8 cellular contexts compared by ENCODE assay signal in the genomic region with DNA sequence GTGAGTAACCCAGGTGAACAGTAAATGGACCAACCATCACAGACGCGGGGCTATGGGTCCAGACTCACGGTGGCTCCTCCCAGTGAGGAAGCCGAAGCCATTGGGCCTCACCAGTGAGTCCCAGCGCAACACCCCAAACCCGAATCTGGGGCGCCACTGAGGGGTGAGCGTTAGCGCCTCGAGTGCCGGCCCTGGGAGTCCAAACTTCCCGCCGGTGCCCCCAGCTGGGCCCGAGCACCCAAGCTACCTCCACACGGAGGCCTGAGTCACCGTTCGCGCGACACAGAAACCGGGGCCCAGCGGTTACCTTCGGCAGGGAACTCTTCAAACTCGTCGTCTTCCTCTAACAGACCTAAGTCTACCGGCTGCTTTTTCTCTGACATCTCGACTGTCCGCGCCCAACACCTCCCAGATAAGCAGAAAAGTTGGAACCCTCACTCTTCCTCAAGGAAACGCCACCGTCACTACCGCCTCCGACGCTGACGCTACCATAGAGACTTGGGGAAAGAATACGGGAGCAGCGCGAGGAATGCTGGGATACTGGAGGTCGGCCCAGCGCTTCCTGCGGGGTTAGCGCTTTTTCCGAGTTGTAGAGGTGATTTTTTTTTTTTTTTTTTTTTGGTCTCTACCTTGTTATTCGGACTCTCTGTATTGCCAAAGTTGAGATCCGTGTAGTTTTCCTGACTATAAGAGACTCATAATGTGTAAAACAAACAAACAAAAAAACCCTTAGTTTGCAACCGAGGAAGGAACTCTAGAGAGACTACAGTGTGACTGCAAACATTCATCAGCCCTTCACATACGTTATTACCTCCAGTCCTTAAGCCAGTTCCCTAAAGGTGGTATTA. TPM values are rescaled to one million over a fixed set of nuclear protein-coding genes. Genes with fewer than 3 reads are reported as not detected.
DNase-seq lines count a peak whose midpoint lies in the region; ATAC-seq and TF ChIP-seq lines count a peak whose summit lies in the region.

A gene (minus strand): TSS at position 466 of the 848 bp plus-strand sequence. CDS start 83 bp downstream, at position 383.

- H3K4me1 ChIP-seq in colonic mucosa: peaks cover 9% of the 10 kb centered on the region

- CTCF ChIA-PET in activated CD4-positive, alpha-beta T cell treated with anti-CD3 and anti-CD28 coated beads for 36 hours (lab: Charles Lee): interaction anchor here (0.7 kb wide), 1 partner anchor 579 kb away, joined by 4 read pairs; no protein-coding TSS in a partner anchor

- ATAC-seq in GM19023 (IDR thresholded peaks at IDR 0.05; ENCODE audit: unreplicated experiment) (peak; percentile 88), HG03280 (IDR thresholded peaks at IDR 0.05; ENCODE audit: unreplicated experiment) (peak; percentile 87)
- ATAC-seq in activated CD4-positive, alpha-beta T cell treated with anti-CD3 and anti-CD28 coated beads for 36 hours: peak; percentile 92

- peaks cover 15% of the 10 kb centered on the region for H3K9me3 Mint-ChIP-seq in activated CD4-positive, alpha-beta T cell treated with anti-CD3 and anti-CD28 coated beads for 36 hours (ENCODE audit: low read depth)

- TF ChIP-seq CTCF in colonic mucosa (IDR thresholded peaks at IDR 0.05): no peak

- peak; percentile 89 for DNase-seq in AG20443 (ENCODE audit: low spot score)
- DNase-seq in NCI-H446 treated with DMSO at 0.1 percent for 48 hours (lab: John Stamatoyannopoulos, UW): peak; percentile 68
- DNase-seq in activated CD4-positive, alpha-beta T cell treated with anti-CD3 and anti-CD28 coated beads for 36 hours: peak; percentile 83
- peak; percentile 93 for DNase-seq in colonic mucosa
- DNase-seq in stimulated activated CD4-positive, alpha-beta T cell treated with anti-CD3 and anti-CD28 coated beads, Interleukin-1b, Interleukin-23, amount 100 ng/mL, for 4 hours (ENCODE audit: low read depth in 2 of 2): peak; percentile 42 to 51

- H3K27me3 ChIP-seq in colonic mucosa (no peaks in the 10 kb centered on the region), layer of hippocampus (ENCODE audit: control insufficient read depth, insufficient read depth, low read length) (no peaks in the 10 kb centered on the region)

- peak within 1 kb of the TSS; percentile 87 for H3K4me3 Mint-ChIP-seq in activated CD4-positive, alpha-beta T cell treated with anti-CD3 and anti-CD28 coated beads for 36 hours

- H3K4me1 Mint-ChIP-seq in activated CD4-positive, alpha-beta T cell treated with anti-CD3 and anti-CD28 coated beads for 36 hours: peaks cover 33% of the 10 kb centered on the region

- POLR2A ChIA-PET in activated CD4-positive, alpha-beta T cell treated with anti-CD3 and anti-CD28 coated beads for 36 hours (lab: Charles Lee): no interaction called here

- H3K4me3 ChIP-seq in colonic mucosa: peak within 1 kb of the TSS; percentile 87

- peak within 1 kb of the TSS; percentile 98 for H3K27ac Mint-ChIP-seq in activated CD4-positive, alpha-beta T cell treated with anti-CD3 and anti-CD28 coated beads for 36 hours

- peaks cover 18% of the 10 kb centered on the region for H3K36me3 Mint-ChIP-seq in activated CD4-positive, alpha-beta T cell treated with anti-CD3 and anti-CD28 coated beads for 36 hours (ENCODE audit: low read depth)

- H3K9me3 ChIP-seq in colonic mucosa: no peaks in the 10 kb centered on the region

- H3K9ac ChIP-seq in colonic mucosa (ENCODE audit: low read depth in 2 of 2, low read length in 2 of 2): peak within 1 kb of the TSS; percentile 60 to 77

- peaks cover 4% of the 10 kb centered on the region for H3K27me3 Mint-ChIP-seq in activated CD4-positive, alpha-beta T cell treated with anti-CD3 and anti-CD28 coated beads for 36 hours

- no peaks in the 10 kb centered on the region for H3K36me3 ChIP-seq in colonic mucosa

- intact Hi-C loops in activated CD4-positive, alpha-beta T cell treated with anti-CD3 and anti-CD28 coated beads for 36 hours (cut with DNase I, micrococcal nuclease): loop anchor here (2.0 to 10.0 kb wide), 5 partner anchors 127 to 407 kb away; a partner anchor contains a TSS
- intact Hi-C loops in colonic mucosa (cut with DNase I): no loop called here

- H3K27ac ChIP-seq in colonic mucosa: peak within 1 kb of the TSS; percentile 72
- H3K27ac ChIP-seq in layer of hippocampus (ENCODE audit: low read depth, low read length): peak within 1 kb of the TSS; percentile 32

RNA-seq across cellular contexts. Expression of the gene that starts here (rescaled TPM):
- total RNA-seq in activated CD4-positive, alpha-beta T cell treated with anti-CD3 and anti-CD28 coated beads for 36 hours: 10 to 100 TPM; 42.9 to 46.4 TPM
- total RNA-seq in colonic mucosa: 10 to 100 TPM; 46.3 to 53.5 TPM

Comparison
In these comparisons a context has a peak if more than half of its experiments do, and no peak if none do; other contexts are left out.
1. Peak in every context shown above with its lines: DNase-seq, ATAC-seq, H3K4me3 ChIP-seq and H3K27ac ChIP-seq.